8 cellular contexts compared by ENCODE assay signal in the genomic region with DNA sequence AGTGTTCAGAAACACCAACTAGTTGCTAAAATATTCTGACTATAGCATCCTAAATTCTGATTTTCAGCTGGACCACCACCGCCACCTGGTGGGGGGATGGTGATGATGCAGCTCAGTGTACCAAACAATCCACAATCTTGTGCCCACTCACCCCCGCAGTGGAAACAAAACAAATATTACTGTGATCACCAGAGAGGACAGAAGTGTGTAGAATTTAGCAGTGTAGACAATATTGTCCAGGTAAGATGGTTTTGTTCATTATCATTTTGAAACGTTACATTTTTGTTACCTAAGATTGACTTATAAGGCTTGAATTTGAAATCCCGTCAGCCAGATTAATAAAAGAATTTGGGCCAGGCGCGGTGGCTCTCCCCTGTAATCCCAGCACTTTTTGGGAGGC. TPM values are rescaled to one million over a fixed set of nuclear protein-coding genes. Genes with fewer than 3 reads are reported as not detected.
DNase-seq lines count a peak whose midpoint lies in the region; ATAC-seq and TF ChIP-seq lines count a peak whose summit lies in the region.

No MANE protein-coding gene starts in this region.

- peak; percentile 97 for TF ChIP-seq CTCF in activated CD8-positive, alpha-beta T cell treated with anti-CD3 and anti-CD28 coated beads for 36 hours (IDR thresholded peaks at IDR 0.05)

- H3K4me1 Mint-ChIP-seq in activated CD8-positive, alpha-beta T cell treated with anti-CD3 and anti-CD28 coated beads for 36 hours (ENCODE audit: low read depth), result peaks cover 2% of the 10 kb centered on the region

- no peak overlapping the region for H3K4ac ChIP-seq in mesendoderm (ENCODE audit: low read depth, low read length)

- no peak overlapping the region for H4K8ac ChIP-seq in mesendoderm (ENCODE audit: low read depth, low read length)

- H2BK5ac ChIP-seq in mesendoderm (ENCODE audit: low read length), result no peak overlapping the region

- no peak overlapping the region for H3K4me3 Mint-ChIP-seq in activated CD8-positive, alpha-beta T cell treated with anti-CD3 and anti-CD28 coated beads for 36 hours

- no peak overlapping the region for H4K5ac ChIP-seq in mesendoderm (ENCODE audit: low read length)

- no peaks in the 10 kb centered on the region for H3K4me1 ChIP-seq in mesendoderm (ENCODE audit: control insufficient read depth, low read depth, low read length)

- no peaks in the 10 kb centered on the region for H3K27me3 Mint-ChIP-seq in activated CD8-positive, alpha-beta T cell treated with anti-CD3 and anti-CD28 coated beads for 36 hours

- intact Hi-C loops in activated CD8-positive, alpha-beta T cell treated with anti-CD3 and anti-CD28 coated beads for 36 hours (cut with micrococcal nuclease), result loop anchor here (2.0 to 5.0 kb wide), 3 partner anchors 51 to 708 kb away; no protein-coding TSS in a partner anchor

- no CpG with 5 or more reads among the region's 6 CpGs for WGBS in mesendoderm (ENCODE audit: extremely low coverage, insufficient coverage, low lambda C conversion rate)

- H3K4me2 ChIP-seq in mesendoderm (ENCODE audit: low read length), result no peak overlapping the region

- H3K56ac ChIP-seq in mesendoderm (ENCODE audit: low read length), result no peak overlapping the region

- POLR2A ChIA-PET in activated CD8-positive, alpha-beta T cell treated with anti-CD3 and anti-CD28 coated beads for 36 hours (lab: Charles Lee), result interaction anchor here (0.6 to 1.8 kb wide), 2 partner anchors 179 to 1249 kb away, joined by 3 to 6 read pairs; a partner anchor contains a TSS

- no peak overlapping the region for H2BK15ac ChIP-seq in mesendoderm (replicated peaks; ENCODE audit: low read depth)

- H3K79me2 ChIP-seq in mesendoderm (ENCODE audit: control insufficient read depth, insufficient read depth, low read length), result no peaks in the 10 kb centered on the region

- no peaks in the 10 kb centered on the region for H3K9me3 Mint-ChIP-seq in activated CD8-positive, alpha-beta T cell treated with anti-CD3 and anti-CD28 coated beads for 36 hours

- DNase-seq in COLO829 (ENCODE audit: low spot score), result peak; percentile 29
- peak; percentile 68 for DNase-seq in NCI-H2227 treated with DMSO at 0.1 percent for 48 hours (lab: John Stamatoyannopoulos, UW)
- DNase-seq in activated CD8-positive, alpha-beta T cell treated with anti-CD3 and anti-CD28 coated beads for 36 hours, result peak; percentile 83
- DNase-seq in effector CD4-positive, alpha-beta T cell, result peak; percentile 60
- DNase-seq in mesendoderm, result peak; percentile 30
- DNase-seq in stimulated activated CD8-positive, alpha-beta memory T cell treated with anti-CD3 and anti-CD28 coated beads, Interleukin-2, amount 100 ng/mL, for 48 hours (ENCODE audit: low read depth in 2 of 2), result peak; percentile 46 to 61

- no peaks in the 10 kb centered on the region for H3K36me3 ChIP-seq in mesendoderm (ENCODE audit: control insufficient read depth, insufficient read depth, low read length)

- no peak overlapping the region for H2BK120ac ChIP-seq in mesendoderm (ENCODE audit: low read depth, low read length)

- no peak overlapping the region for H3K27ac ChIP-seq in mesendoderm (ENCODE audit: low read depth, low read length)

- no peak overlapping the region for H3K23ac ChIP-seq in mesendoderm (ENCODE audit: low read length)

- H3K27ac Mint-ChIP-seq in activated CD8-positive, alpha-beta T cell treated with anti-CD3 and anti-CD28 coated beads for 36 hours, result no peak overlapping the region

- CTCF ChIA-PET in activated CD8-positive, alpha-beta T cell treated with anti-CD3 and anti-CD28 coated beads for 36 hours (lab: Charles Lee), result interaction anchor here (0.6 to 5.6 kb wide), 57 partner anchors 8 to 722 kb away, joined by 3 to 79 read pairs (median 4); no protein-coding TSS in a partner anchor

- H3K4me3 ChIP-seq in mesendoderm (ENCODE audit: low read length), result no peak overlapping the region

- H3K79me1 ChIP-seq in mesendoderm (ENCODE audit: low read length), result no peaks in the 10 kb centered on the region

- H2AK5ac ChIP-seq in mesendoderm (ENCODE audit: low read length), result no peak overlapping the region

- H3K9ac ChIP-seq in mesendoderm (ENCODE audit: low read length), result no peak overlapping the region

- peaks cover 9% of the 10 kb centered on the region for H3K36me3 Mint-ChIP-seq in activated CD8-positive, alpha-beta T cell treated with anti-CD3 and anti-CD28 coated beads for 36 hours (ENCODE audit: low read depth)

- no peak overlapping the region for H3K18ac ChIP-seq in mesendoderm (ENCODE audit: low read length)

- peak; percentile 60 for ATAC-seq in GM21786 (IDR thresholded peaks at IDR 0.05; ENCODE audit: unreplicated experiment)
- ATAC-seq in activated CD8-positive, alpha-beta T cell treated with anti-CD3 and anti-CD28 coated beads for 36 hours, result peak; percentile 89
- ATAC-seq in HG02870 (IDR thresholded peaks at IDR 0.05; ENCODE audit: unreplicated experiment), result no peak

- H3K27me3 ChIP-seq in mesendoderm (ENCODE audit: insufficient read depth, low read length, poor library complexity), result no peaks in the 10 kb centered on the region

RNA-seq across cellular contexts. Expression of a gene that starts 31.7 kb away (rescaled TPM):
- 100 to 1,000 TPM in 1 of 2 experiments, 10 to 100 TPM in 1; 90.5 to 105 TPM for total RNA-seq in activated CD8-positive, alpha-beta T cell treated with anti-CD3 and anti-CD28 coated beads for 36 hours
- 47.1 TPM for polyA plus RNA-seq in mesendoderm (2013, experiment 1 of 2)
- polyA plus RNA-seq in mesendoderm (2013, experiment 2 of 2), result 47.9 TPM

Comparison
In these comparisons a context has a peak if more than half of its experiments do, and no peak if none do; other contexts are left out.
1. DNase-seq: peak in every context shown above with its lines; median percentile 83 in activated CD8-positive, alpha-beta T cell treated with anti-CD3 and anti-CD28 coated beads for 36 hours; 68 in NCI-H2227 treated with DMSO at 0.1 percent for 48 hours; 60 in effector CD4-positive, alpha-beta T cell; 54 in stimulated activated CD8-positive, alpha-beta memory T cell treated with anti-CD3 and anti-CD28 coated beads, Interleukin-2, amount 100 ng/mL, for 48 hours; 30 in mesendoderm; 29 in COLO829.